1 cellular context compared by ENCODE assay signal in genomic region chr20:36308986-36309385, GRCh38.
TF ChIP-seq lines count a peak whose summit lies in the region.

No MANE protein-coding gene starts in this region.

TF ChIP-seq in GM23338, 12 proteins besides CTCF, POLR2A, EP300 and RAD21 (continued from another document):
- TF ChIP-seq ZNF462 (CRISPR knock-in tag; IDR thresholded peaks at IDR 0.05) (no peak), EZH2 (IDR thresholded peaks at IDR 0.05; ENCODE audit: low read depth, unreplicated experiment) (no peak), JUNB (IDR thresholded peaks at IDR 0.05; ENCODE audit: unreplicated experiment) (no peak), ZNF114 (CRISPR knock-in tag; IDR thresholded peaks at IDR 0.05) (no peak), CREB1 (CRISPR knock-in tag; IDR thresholded peaks at IDR 0.05; ENCODE audit: low read depth) (no peak), ZNF331 (CRISPR knock-in tag; IDR thresholded peaks at IDR 0.05; ENCODE audit: low read depth) (no peak), STAT1 (IDR thresholded peaks at IDR 0.05; ENCODE audit: unreplicated experiment) (no peak), EZH2phosphoT487 (IDR thresholded peaks at IDR 0.05; ENCODE audit: unreplicated experiment) (no peak), POLR2AphosphoS5 (IDR thresholded peaks at IDR 0.05; ENCODE audit: low read depth) (no peak)
